In genomic region chr21:46107376-46107775, GRCh38 we compare ENCODE assay signal across 1 cellular context.
A peak's percentile ranks its signal among the peaks of the same experiment; 100 is the strongest.
TF ChIP-seq lines count a peak whose summit lies in the region.

No MANE protein-coding gene starts in this region.

TF ChIP-seq in GM23338, 12 proteins besides CTCF, POLR2A, EP300 and RAD21:
- 0 out of 2 replicates have a peak, but pooled peaks have one; percentile 8 for TF ChIP-seq NANOG (IDR thresholded peaks at IDR 0.05; ENCODE audit: borderline replicate concordance)
